Comparison of ENCODE assay signal across 24 cellular contexts in the genomic region with DNA sequence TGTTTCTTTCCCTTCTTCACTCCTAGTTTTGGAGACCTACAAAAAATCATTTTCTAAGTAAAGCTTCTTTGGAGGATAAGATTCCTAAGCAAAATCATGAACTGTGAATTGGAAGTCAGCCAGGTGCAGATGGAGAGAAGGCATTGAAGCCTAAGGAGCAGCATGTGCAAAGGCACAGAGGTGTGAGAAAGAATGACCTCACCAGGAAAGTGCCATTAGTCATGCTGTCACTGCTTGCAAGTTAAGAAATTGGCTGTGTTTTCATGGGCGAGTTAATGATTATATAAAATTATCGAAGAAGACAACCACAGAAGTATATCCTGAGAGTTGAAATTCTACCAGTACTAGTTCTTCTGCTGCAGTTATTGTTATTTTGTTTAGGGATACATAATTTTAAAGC.
DNase-seq lines count a peak whose midpoint lies in the region; ATAC-seq and TF ChIP-seq lines count a peak whose summit lies in the region.
"Had no signal": no experiment of that assay in that cellular context is flagged by ENCODE, and none has a peak within 500 bp of the region (broad histone marks: within the 10 kb centered on the region; RNA-seq: fewer than 3 reads in every experiment).

No MANE protein-coding gene starts in this region.

- H3K27me3 ChIP-seq in body of pancreas (no peaks in the 10 kb centered on the region), mesendoderm (ENCODE audit: insufficient read depth, low read length, poor library complexity) (peaks cover 1% of the 10 kb centered on the region)
- H3K27me3 ChIP-seq: BE2C had no signal

- H2AK5ac ChIP-seq in mesendoderm (ENCODE audit: low read length), result no peak overlapping the region

- no peak for TF ChIP-seq CTCF in body of pancreas (IDR thresholded peaks at IDR 0.05)

- no peak overlapping the region for H3K23ac ChIP-seq in mesendoderm (ENCODE audit: low read length)

- H4K8ac ChIP-seq in mesendoderm (ENCODE audit: low read depth, low read length), result no peak overlapping the region

- no peaks in the 10 kb centered on the region for H3K36me3 ChIP-seq in body of pancreas (replicated peaks in 1 of 2; ENCODE audit: insufficient read depth in 1 of 2, low read depth in 2 of 2)
- H3K36me3 ChIP-seq in mesendoderm (ENCODE audit: control insufficient read depth, insufficient read depth, low read length), result no peaks in the 10 kb centered on the region
- H3K36me3 ChIP-seq: BE2C had no signal

- H3K9me3 ChIP-seq in body of pancreas, result no peaks in the 10 kb centered on the region
- H3K9me3 ChIP-seq: BE2C, Caco-2, SK-N-SH had no signal

- DNase-seq in NCI-H146 (lab: John Stamatoyannopoulos, UW), result peak; percentile 3
- no peak for DNase-seq in NCI-H146 treated with DMSO at 0.1 percent for 48 hours (lab: John Stamatoyannopoulos, UW; ENCODE audit: unreplicated experiment)
- DNase-seq in HK-2 (ENCODE audit: unreplicated experiment), result peak; percentile 41
- peak; percentile 16 to 54 (median 33) for DNase-seq in body of pancreas
- DNase-seq in mesendoderm, result peak; percentile 3
- no peak for DNase-seq in SKM-1 (lab: John Stamatoyannopoulos, UW; ENCODE audit: unreplicated experiment)
- DNase-seq: BE2C; Caco-2; CD4-positive, CD25-positive, alpha-beta regulatory T cell; DMS79 treated with DMSO at 0.1 percent for 48 hours; HCEC 1CT; MV-4-11; NCI-H1417 treated with DMSO at 0.1 percent for 48 hours; NCI-H2029; NCI-H748 treated with DMSO at 0.1 percent for 48 hours; OCI-M1; RPMI8226; SHP77 treated with DMSO at 0.1 percent for 48 hours; SK-N-SH; T-cell had no signal

- no peak overlapping the region for H2BK15ac ChIP-seq in mesendoderm (replicated peaks; ENCODE audit: low read depth)

- H4K5ac ChIP-seq in mesendoderm (ENCODE audit: low read length), result no peak overlapping the region

- no peak overlapping the region for H3K9ac ChIP-seq in mesendoderm (ENCODE audit: low read length)
- H3K9ac ChIP-seq: KMS-11, SK-N-SH had no signal

- H3K27ac ChIP-seq in body of pancreas (no peak overlapping the region), mesendoderm (ENCODE audit: low read depth, low read length) (no peak overlapping the region)
- H3K27ac ChIP-seq: KMS-11 had no signal

- no peak for TF ChIP-seq POLR2A in body of pancreas (IDR thresholded peaks at IDR 0.05)

- H3K18ac ChIP-seq in mesendoderm (ENCODE audit: low read length), result no peak overlapping the region

- H3K4me1 ChIP-seq in body of pancreas (no peaks in the 10 kb centered on the region), mesendoderm (ENCODE audit: control insufficient read depth, low read depth, low read length) (no peaks in the 10 kb centered on the region)
- H3K4me1 ChIP-seq: Caco-2 had no signal

- no peak overlapping the region for H2BK120ac ChIP-seq in mesendoderm (ENCODE audit: low read depth, low read length)

- no peaks in the 10 kb centered on the region for H3K79me2 ChIP-seq in mesendoderm (ENCODE audit: control insufficient read depth, insufficient read depth, low read length)

- 18 to 21% methylated on average over 2 of the region's 2 CpGs for WGBS in body of pancreas, 2 donors
- WGBS in mesendoderm (ENCODE audit: extremely low coverage, insufficient coverage, low lambda C conversion rate), result no CpG with 5 or more reads among the region's 2 CpGs

- no peaks in the 10 kb centered on the region for H3K79me1 ChIP-seq in mesendoderm (ENCODE audit: low read length)

- H3K4me3 ChIP-seq in body of pancreas, result no peak overlapping the region
- no peak overlapping the region for H3K4me3 ChIP-seq in mesendoderm (ENCODE audit: low read length)
- H3K4me3 ChIP-seq: GM23338 had no signal

- intact Hi-C loops in body of pancreas (cut with DNase I), result no loop called here

- no peak overlapping the region for H3K4ac ChIP-seq in mesendoderm (ENCODE audit: low read depth, low read length)

- H3K4me2 ChIP-seq in mesendoderm (ENCODE audit: low read length), result no peak overlapping the region
- H3K4me2 ChIP-seq: GM23338, KMS-11, SK-N-SH had no signal

- H3K56ac ChIP-seq in mesendoderm (ENCODE audit: low read length), result no peak overlapping the region

- H2BK5ac ChIP-seq in mesendoderm (ENCODE audit: low read length), result no peak overlapping the region

- peak; percentile 89 for ATAC-seq in body of pancreas
- no peak for ATAC-seq in HG03342 (IDR thresholded peaks at IDR 0.05; ENCODE audit: unreplicated experiment)
- ATAC-seq in GM21529 (IDR thresholded peaks at IDR 0.05; ENCODE audit: unreplicated experiment), result no peak
- ATAC-seq: GM23338, T-cell had no signal

Comparison
In these comparisons a context has a peak if more than half of its experiments do, and no peak if none do; other contexts are left out.
1. DNase-seq: peak in NCI-H146 (single experiment), HK-2 (single experiment), body of pancreas (4 of 4) and mesendoderm (single experiment); none in NCI-H146 treated with DMSO at 0.1 percent for 48 hours (single experiment) and SKM-1 (single experiment).